In the genomic region with DNA sequence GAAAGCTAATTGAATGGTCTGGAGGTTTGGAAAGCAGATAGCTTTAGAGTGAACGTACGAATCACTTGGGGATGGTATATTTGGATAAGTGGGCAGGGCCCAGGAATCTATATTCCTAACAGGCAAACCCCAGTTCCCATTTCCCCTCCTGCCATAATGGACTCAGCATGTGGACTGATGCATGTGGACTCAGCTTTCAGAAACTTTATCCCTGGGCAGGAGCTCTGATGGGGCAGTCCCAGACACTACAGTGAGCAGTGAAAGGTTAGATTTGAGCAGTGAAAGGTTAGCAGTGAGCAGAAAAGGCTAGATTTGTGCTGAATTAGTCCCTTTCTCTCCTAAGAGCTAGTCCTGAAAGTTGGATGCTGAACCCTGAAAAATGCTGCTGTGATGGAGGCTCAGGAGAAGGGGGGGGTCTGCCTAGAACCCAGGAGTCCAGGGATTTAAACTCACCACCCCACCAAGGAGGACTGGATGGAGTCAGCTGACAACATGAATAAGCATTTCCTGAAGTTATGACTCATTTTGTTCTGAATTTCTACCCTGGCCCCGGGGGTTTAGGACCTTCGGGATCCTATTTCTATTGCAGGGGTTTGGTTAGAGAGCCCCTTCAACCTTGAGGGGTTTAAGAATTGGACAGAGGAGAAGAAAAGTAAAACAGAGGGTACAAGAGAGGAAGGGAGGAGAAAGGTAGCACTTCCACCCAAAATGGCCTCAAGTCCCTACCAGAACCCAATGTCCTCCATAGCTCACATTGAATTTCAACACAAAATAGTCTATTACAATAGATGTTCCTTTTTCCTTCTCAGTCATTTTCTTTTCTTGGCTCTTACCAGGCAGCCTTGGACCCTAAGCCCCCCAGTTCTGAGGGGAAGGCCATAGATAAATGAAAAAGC, we compare ENCODE assay signal across 12 cellular contexts. TPM values are rescaled to one million over a fixed set of nuclear protein-coding genes. Genes with fewer than 3 reads are reported as not detected.
DNase-seq lines count a peak whose midpoint lies in the region; ATAC-seq, FAIRE-seq and TF ChIP-seq lines count a peak whose summit lies in the region.
"Had no signal": no experiment of that assay in that cellular context is flagged by ENCODE, and none has a peak within 500 bp of the region (broad histone marks: within the 10 kb centered on the region; RNA-seq: fewer than 3 reads in every experiment).

No MANE protein-coding gene starts in this region.

- TF ChIP-seq POLR2A in GM12878 (IDR thresholded peaks at IDR 0.05; ENCODE audit: low read depth, low read length) (no peak), sigmoid colon (IDR thresholded peaks at IDR 0.05) (no peak)

- no peaks in the 10 kb centered on the region for H3K27me3 ChIP-seq in GM12878 (replicated peaks in 1 of 2; ENCODE audit: control insufficient read depth in 2 of 2, insufficient read depth in 2 of 2, low read length in 1 of 2)
- peaks cover 0 to 5% (median 0%) of the 10 kb centered on the region in 3 donors for H3K27me3 ChIP-seq in sigmoid colon

- H3K4me1 ChIP-seq in GM12878 (ENCODE audit: control insufficient read depth, insufficient read depth, low read length): peaks cover 22% of the 10 kb centered on the region
- H3K4me1 ChIP-seq in sigmoid colon: peaks cover 0 to 13% (median 4%) of the 10 kb centered on the region in 4 donors

- TF ChIP-seq RAD21 in GM12878 (IDR thresholded peaks at IDR 0.05; ENCODE audit: insufficient read depth, low read depth, low read length): no peak

- H3K9me3 ChIP-seq in GM12878 (replicated peaks; ENCODE audit: control insufficient read depth, insufficient read depth, low read length) (no peaks in the 10 kb centered on the region), sigmoid colon (no peaks in the 10 kb centered on the region)
- H3K9me3 ChIP-seq: heart right ventricle had no signal

- intact Hi-C loops in GM12878 (cut with micrococcal nuclease; ENCODE audit: unreplicated experiment) (no loop called here), sigmoid colon (cut with DNase I) (no loop called here)

- SMC1A ChIA-PET in GM12878 (lab: Charles Lee; ENCODE audit: uncharacterized antibody, unreplicated experiment): interaction anchor here (1.5 kb wide), 1 partner anchor 24 kb away, joined by 5 read pairs; no protein-coding TSS in a partner anchor

- H3K27ac ChIP-seq in GM12878 (ENCODE audit: control insufficient read depth, insufficient read depth) (no peak overlapping the region), sigmoid colon (peak overlapping the region in 2 of 4 donors; percentile 8 to 31)
- H3K27ac ChIP-seq: parathyroid adenoma had no signal

- CTCF ChIA-PET in GM12878 (lab: Yijun Ruan, JAX): interaction anchor here (0.6 to 1.7 kb wide), 5 partner anchors 11 to 316 kb away, joined by 3 to 6 read pairs (median 4); no protein-coding TSS in a partner anchor

- no TSS peak for BruUV-seq in GM12878 (replicated peaks; lab: Mats Ljungman, UMichigan)

- TF ChIP-seq CTCF in GM12878 (IDR thresholded peaks at IDR 0.05 in 2 of 3, conservative IDR thresholded peaks at IDR 0.05 in 1 of 3; ENCODE audit: control insufficient read depth in 2 of 3, extremely low read depth in 1 of 3, insufficient read depth in 1 of 3, low read depth in 3 of 3, low read length in 3 of 3) (no peak), sigmoid colon (IDR thresholded peaks at IDR 0.05) (no peak)

- 3% methylated on average over 4 of the region's 4 CpGs for WGBS in GM12878 (ENCODE audit: insufficient coverage, insufficient replicate concordance, low lambda C conversion rate, missing lambda C conversion rate)
- 49 to 51% methylated on average over 4 of the region's 4 CpGs for WGBS in sigmoid colon, 2 donors

- in situ Hi-C loops in GM12878 (cut with MboI): no loop called here

- FAIRE-seq in GM12878 (lab: Jason Lieb, UNC): no peak

- peak overlapping the region; percentile 12; the same call in 1 of the 2 replicates for H2AFZ ChIP-seq in GM12878 (ENCODE audit: control insufficient read depth, low read depth, low read length)
- H2AFZ ChIP-seq: parathyroid adenoma had no signal

- DNase-seq in A172 (ENCODE audit: low spot score) (peak; percentile 82), HT1080 (ENCODE audit: low read depth) (peak; percentile 77), GM12878 (ENCODE audit: low read depth, low spot score) (no peak), left kidney (ENCODE audit: low read depth, low spot score) (peak; percentile 68), sigmoid colon (no peak), NCI-H2196 (lab: John Stamatoyannopoulos, UW; ENCODE audit: unreplicated experiment) (no peak)
- DNase-seq: NCI-H1930, SHP77 had no signal

- no peak overlapping the region for H3K4me3 ChIP-seq in GM12878
- H3K4me3 ChIP-seq in sigmoid colon: no peak overlapping the region

- peak overlapping the region; percentile 10; the same call in 1 of the 2 replicates for H3K4me2 ChIP-seq in GM12878 (ENCODE audit: control insufficient read depth, insufficient read depth)

- H4K20me1 ChIP-seq in GM12878 (ENCODE audit: control insufficient read depth, insufficient read depth): no peaks in the 10 kb centered on the region

- RAD21 ChIA-PET in GM12878 (lab: Charles Lee; ENCODE audit: unreplicated experiment): interaction anchor here (0.6 to 1.3 kb wide), 2 partner anchors 14 to 90 kb away, joined by 3 read pairs; no protein-coding TSS in a partner anchor

- no peak overlapping the region for H3K9ac ChIP-seq in GM12878 (ENCODE audit: control insufficient read depth, insufficient read depth, low read length)
- H3K9ac ChIP-seq: parathyroid adenoma had no signal

- TF ChIP-seq EP300 in GM12878 (IDR thresholded peaks at IDR 0.05; ENCODE audit: borderline replicate concordance in 1 of 2, control insufficient read depth in 1 of 2, low read depth in 2 of 2, low read length in 2 of 2) (no peak), sigmoid colon (IDR thresholded peaks at IDR 0.05) (no peak)

- ATAC-seq in GM12878: no peak
- ATAC-seq in HG02981 (IDR thresholded peaks at IDR 0.05; ENCODE audit: unreplicated experiment): no peak
- no peak for ATAC-seq in HG03175 (IDR thresholded peaks at IDR 0.05; ENCODE audit: unreplicated experiment)

- POLR2A ChIA-PET in GM12878 (lab: Charles Lee): interaction anchor here (0.5 to 0.7 kb wide), 3 partner anchors 14 to 1450 kb away, joined by 3 to 5 read pairs (median 5); no protein-coding TSS in a partner anchor

- H3K36me3 ChIP-seq in GM12878 (ENCODE audit: control insufficient read depth in 2 of 2, insufficient read depth in 2 of 2, low read length in 1 of 2) (no peaks in the 10 kb centered on the region), sigmoid colon (no peaks in the 10 kb centered on the region)
- H3K36me3 ChIP-seq: heart right ventricle had no signal

- no peaks in the 10 kb centered on the region for H3K79me2 ChIP-seq in GM12878 (ENCODE audit: control insufficient read depth, insufficient read depth, low read length)
- H3K79me2 ChIP-seq: parathyroid adenoma had no signal

TF ChIP-seq in GM12878, 131 proteins besides CTCF, POLR2A, EP300 and RAD21 (continues in another document):
- TF ChIP-seq NBN (IDR thresholded peaks at IDR 0.05) (no peak), IKZF1 (conservative IDR thresholded peaks at IDR 0.05) (no peak)

RNA-seq across cellular contexts. Expression of a gene that starts 10.3 kb away (rescaled TPM):
- total RNA-seq in A172 (2014; rRNA removed; shearing (Covaris generic)): 18.2 and 24.4 TPM in 2 replicates
- total RNA-seq in HT1080 (2014; rRNA removed; shearing (Covaris generic)): 9.7 and 14.6 TPM in 2 replicates
- 22.3 and 25.9 TPM in 2 replicates for polyA plus RNA-seq in HT1080 (2015; cell fraction: cytosol; rRNA removed)
- polyA plus RNA-seq in HT1080 (2015; cell fraction: nucleus; rRNA removed): 36.3 and 39.4 TPM in 2 replicates
- total RNA-seq in GM12878 (2013; cell fraction: nucleolus; rRNA removed): 5.2 and 5.5 TPM in 2 replicates
- total RNA-seq in GM12878 (2014; rRNA removed) (1.0 and 1.5 TPM in 2 replicates), GM12878 (2014; rRNA removed; fragmentation: Illumina TruSeq; extraction: Trizol) (0.41 and 0.63 TPM in 2 replicates), GM12878 (2021) (4.2 and 4.3 TPM in 2 replicates), sigmoid colon (1 to 10 TPM; 2.1 to 2.8 (median 2.5) TPM)
- polyA plus RNA-seq in GM12878 (2011; ENCODE audit: low read depth): 0.42 TPM
- polyA plus RNA-seq in GM12878 (2011; rRNA removed) (0.33 and 0.67 TPM in 2 replicates), GM12878 (2014; fragmentation: Illumina TruSeq; extraction: Trizol) (0.11 and 0.21 TPM in 2 replicates), GM12878 (2014; fragmentation: Nextera tagmentation; extraction: Ambion mirVana) (under 1 TPM in 1 of 2 experiments, not detected in 1; 0.09 TPM), GM12878 (2014; rRNA removed) (4.0 and 4.9 TPM in 2 replicates), GM12878 (2016; fragmentation: Nextera tagmentation; extraction: Ambion mirVana) (under 1 TPM; 0.25 to 0.29 TPM), sigmoid colon (1 to 10 TPM in 2 of 3 donors, under 1 TPM in 1; 0.60 to 1.4 (median 1.2) TPM)
- polyA plus RNA-seq in GM12878 (2011; cell fraction: cytosol; rRNA removed): 1.6 and 2.0 TPM in 2 replicates
- polyA plus RNA-seq in GM12878 (2011; cell fraction: nucleus; rRNA removed): 2.9 and 4.2 TPM in 2 replicates
- 2.0 and 2.1 TPM in 2 replicates for polyA plus RNA-seq in GM12878 (2012)
- 1.5 and 3.2 TPM in 2 replicates for polyA minus RNA-seq in GM12878 (2011; rRNA and poly(A)+ RNA removed)
- polyA minus RNA-seq in GM12878 (2011; cell fraction: cytosol; rRNA and poly(A)+ RNA removed): 0.67 and 0.73 TPM in 2 replicates
- 1.9 and 2.5 TPM in 2 replicates for polyA minus RNA-seq in GM12878 (2011; cell fraction: nucleus; rRNA and poly(A)+ RNA removed)

RNA-seq across cellular contexts. Expression of a gene that starts 43.8 kb away (rescaled TPM):
- total RNA-seq in A172 (2014; rRNA removed; shearing (Covaris generic)): 13.6 and 19.3 TPM in 2 replicates
- total RNA-seq in HT1080 (2014; rRNA removed; shearing (Covaris generic)): 9.6 and 13.2 TPM in 2 replicates
- polyA plus RNA-seq in HT1080 (2015; cell fraction: cytosol; rRNA removed): 10.5 and 14.4 TPM in 2 replicates
- polyA plus RNA-seq in HT1080 (2015; cell fraction: nucleus; rRNA removed): 29.2 and 33.9 TPM in 2 replicates
- 147 and 152 TPM in 2 replicates for total RNA-seq in GM12878 (2013; cell fraction: nucleolus; rRNA removed)
- 16.0 and 16.8 TPM in 2 replicates for total RNA-seq in GM12878 (2014; rRNA removed)
- total RNA-seq in GM12878 (2014; rRNA removed; fragmentation: Illumina TruSeq; extraction: Trizol): 17.9 and 21.8 TPM in 2 replicates
- 36.6 and 38.5 TPM in 2 replicates for total RNA-seq in GM12878 (2021)
- polyA plus RNA-seq in GM12878 (2011; ENCODE audit: low read depth): 11.6 TPM
- polyA plus RNA-seq in GM12878 (2011; rRNA removed): 13.9 and 20.8 TPM in 2 replicates
- polyA plus RNA-seq in GM12878 (2011; cell fraction: cytosol; rRNA removed): 10.4 and 11.4 TPM in 2 replicates
- polyA plus RNA-seq in GM12878 (2011; cell fraction: nucleus; rRNA removed): 20.2 and 24.4 TPM in 2 replicates
- 16.8 and 17.4 TPM in 2 replicates for polyA plus RNA-seq in GM12878 (2012)
- 31.4 and 33.7 TPM in 2 replicates for polyA plus RNA-seq in GM12878 (2014; fragmentation: Illumina TruSeq; extraction: Trizol)
- 10 to 100 TPM; 11.7 to 18.2 TPM for polyA plus RNA-seq in GM12878 (2014; fragmentation: Nextera tagmentation; extraction: Ambion mirVana)
- 21.7 and 23.0 TPM in 2 replicates for polyA plus RNA-seq in GM12878 (2014; rRNA removed)
- polyA plus RNA-seq in GM12878 (2016; fragmentation: Nextera tagmentation; extraction: Ambion mirVana): 10 to 100 TPM; 43.3 to 45.1 TPM
- 21.7 and 33.5 TPM in 2 replicates for polyA minus RNA-seq in GM12878 (2011; rRNA and poly(A)+ RNA removed)
- polyA minus RNA-seq in GM12878 (2011; cell fraction: cytosol; rRNA and poly(A)+ RNA removed): 8.8 and 12.4 TPM in 2 replicates
- 11.0 and 27.1 TPM in 2 replicates for polyA minus RNA-seq in GM12878 (2011; cell fraction: nucleus; rRNA and poly(A)+ RNA removed)
- 10 to 100 TPM; 27.5 to 43.2 (median 34.3) TPM for total RNA-seq in sigmoid colon
- 10 to 100 TPM in 1 of 3 donors, 1 to 10 TPM in 2; 4.8 to 18.3 (median 5.5) TPM for polyA plus RNA-seq in sigmoid colon

Comparison
In these comparisons a context has a peak if more than half of its experiments do, and no peak if none do; other contexts are left out.
1. DNase-seq: peak in A172 (single experiment), HT1080 (single experiment) and left kidney (single experiment); none in GM12878 (single experiment), sigmoid colon (single experiment) and NCI-H2196 (single experiment).